Comparison of ENCODE assay signal across 2 cellular contexts in the genomic region with DNA sequence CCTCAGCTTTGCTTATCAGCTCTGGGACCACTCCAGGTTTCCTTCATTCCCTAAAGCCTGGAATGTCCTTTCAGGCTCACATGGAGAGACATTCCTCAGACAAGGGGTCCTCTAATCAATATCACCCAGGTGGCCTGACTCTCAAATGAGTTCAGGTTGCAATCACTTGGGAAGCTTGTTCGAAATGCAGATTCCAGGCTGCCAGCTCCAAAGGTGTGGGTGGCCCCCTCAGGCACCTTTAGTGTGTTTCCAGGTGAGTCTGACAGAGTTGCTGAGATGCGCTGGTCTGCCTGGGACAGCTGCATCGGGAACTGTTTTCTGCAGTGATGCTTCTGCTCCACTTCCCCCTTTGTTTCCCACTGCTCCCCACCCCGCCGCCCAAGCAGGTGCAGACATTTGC.
TF ChIP-seq lines count a peak whose summit lies in the region.

No MANE protein-coding gene starts in this region.

TF ChIP-seq in IMR-90, 13 proteins besides CTCF, POLR2A, EP300 and RAD21 (continued from another document):
- TF ChIP-seq RCOR1 (IDR thresholded peaks at IDR 0.05; ENCODE audit: insufficient replicate concordance, low read length) (no peak), CHD1 (IDR thresholded peaks at IDR 0.05; ENCODE audit: low read depth, low read length) (no peak), CEBPB (IDR thresholded peaks at IDR 0.05; ENCODE audit: low read depth, low read length) (no peak), RFX5 (IDR thresholded peaks at IDR 0.05; ENCODE audit: low read depth, low read length) (no peak)
- TF ChIP-seq, protein P1, sequence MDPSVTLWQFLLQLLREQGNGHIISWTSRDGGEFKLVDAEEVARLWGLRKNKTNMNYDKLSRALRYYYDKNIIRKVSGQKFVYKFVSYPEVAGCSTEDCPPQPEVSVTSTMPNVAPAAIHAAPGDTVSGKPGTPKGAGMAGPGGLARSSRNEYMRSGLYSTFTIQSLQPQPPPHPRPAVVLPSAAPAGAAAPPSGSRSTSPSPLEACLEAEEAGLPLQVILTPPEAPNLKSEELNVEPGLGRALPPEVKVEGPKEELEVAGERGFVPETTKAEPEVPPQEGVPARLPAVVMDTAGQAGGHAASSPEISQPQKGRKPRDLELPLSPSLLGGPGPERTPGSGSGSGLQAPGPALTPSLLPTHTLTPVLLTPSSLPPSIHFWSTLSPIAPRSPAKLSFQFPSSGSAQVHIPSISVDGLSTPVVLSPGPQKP (IDR thresholded peaks at IDR 0.05; ENCODE audit: borderline replicate concordance, low read depth, low read length), result no peak
TF ChIP-seq in IMR-90: peak in this region for 0.

TF ChIP-seq in GM23338, 12 proteins besides CTCF, POLR2A, EP300 and RAD21 (continued from another document):
- TF ChIP-seq EZH2phosphoT487 (IDR thresholded peaks at IDR 0.05; ENCODE audit: unreplicated experiment) (no peak), STAT1 (IDR thresholded peaks at IDR 0.05; ENCODE audit: unreplicated experiment) (no peak), POLR2AphosphoS5 (IDR thresholded peaks at IDR 0.05; ENCODE audit: low read depth) (no peak), JUNB (IDR thresholded peaks at IDR 0.05; ENCODE audit: unreplicated experiment) (no peak)
- TF ChIP-seq, protein P2, sequence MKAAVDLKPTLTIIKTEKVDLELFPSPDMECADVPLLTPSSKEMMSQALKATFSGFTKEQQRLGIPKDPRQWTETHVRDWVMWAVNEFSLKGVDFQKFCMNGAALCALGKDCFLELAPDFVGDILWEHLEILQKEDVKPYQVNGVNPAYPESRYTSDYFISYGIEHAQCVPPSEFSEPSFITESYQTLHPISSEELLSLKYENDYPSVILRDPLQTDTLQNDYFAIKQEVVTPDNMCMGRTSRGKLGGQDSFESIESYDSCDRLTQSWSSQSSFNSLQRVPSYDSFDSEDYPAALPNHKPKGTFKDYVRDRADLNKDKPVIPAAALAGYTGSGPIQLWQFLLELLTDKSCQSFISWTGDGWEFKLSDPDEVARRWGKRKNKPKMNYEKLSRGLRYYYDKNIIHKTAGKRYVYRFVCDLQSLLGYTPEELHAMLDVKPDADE (IDR thresholded peaks at IDR 0.05), result no peak
- TF ChIP-seq, protein P3, sequence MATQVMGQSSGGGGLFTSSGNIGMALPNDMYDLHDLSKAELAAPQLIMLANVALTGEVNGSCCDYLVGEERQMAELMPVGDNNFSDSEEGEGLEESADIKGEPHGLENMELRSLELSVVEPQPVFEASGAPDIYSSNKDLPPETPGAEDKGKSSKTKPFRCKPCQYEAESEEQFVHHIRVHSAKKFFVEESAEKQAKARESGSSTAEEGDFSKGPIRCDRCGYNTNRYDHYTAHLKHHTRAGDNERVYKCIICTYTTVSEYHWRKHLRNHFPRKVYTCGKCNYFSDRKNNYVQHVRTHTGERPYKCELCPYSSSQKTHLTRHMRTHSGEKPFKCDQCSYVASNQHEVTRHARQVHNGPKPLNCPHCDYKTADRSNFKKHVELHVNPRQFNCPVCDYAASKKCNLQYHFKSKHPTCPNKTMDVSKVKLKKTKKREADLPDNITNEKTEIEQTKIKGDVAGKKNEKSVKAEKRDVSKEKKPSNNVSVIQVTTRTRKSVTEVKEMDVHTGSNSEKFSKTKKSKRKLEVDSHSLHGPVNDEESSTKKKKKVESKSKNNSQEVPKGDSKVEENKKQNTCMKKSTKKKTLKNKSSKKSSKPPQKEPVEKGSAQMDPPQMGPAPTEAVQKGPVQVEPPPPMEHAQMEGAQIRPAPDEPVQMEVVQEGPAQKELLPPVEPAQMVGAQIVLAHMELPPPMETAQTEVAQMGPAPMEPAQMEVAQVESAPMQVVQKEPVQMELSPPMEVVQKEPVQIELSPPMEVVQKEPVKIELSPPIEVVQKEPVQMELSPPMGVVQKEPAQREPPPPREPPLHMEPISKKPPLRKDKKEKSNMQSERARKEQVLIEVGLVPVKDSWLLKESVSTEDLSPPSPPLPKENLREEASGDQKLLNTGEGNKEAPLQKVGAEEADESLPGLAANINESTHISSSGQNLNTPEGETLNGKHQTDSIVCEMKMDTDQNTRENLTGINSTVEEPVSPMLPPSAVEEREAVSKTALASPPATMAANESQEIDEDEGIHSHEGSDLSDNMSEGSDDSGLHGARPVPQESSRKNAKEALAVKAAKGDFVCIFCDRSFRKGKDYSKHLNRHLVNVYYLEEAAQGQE (IDR thresholded peaks at IDR 0.05; ENCODE audit: unreplicated experiment), result no peak
